In genomic region chr15:75669191-75669878, GRCh38 we compare ENCODE assay signal across 2 cellular contexts.
TF ChIP-seq lines count a peak whose summit lies in the region.

No MANE protein-coding gene starts in this region.

TF ChIP-seq in SK-N-SH, 30 proteins besides CTCF, POLR2A, EP300 and RAD21 (continued from another document):
- TF ChIP-seq, protein P1, sequence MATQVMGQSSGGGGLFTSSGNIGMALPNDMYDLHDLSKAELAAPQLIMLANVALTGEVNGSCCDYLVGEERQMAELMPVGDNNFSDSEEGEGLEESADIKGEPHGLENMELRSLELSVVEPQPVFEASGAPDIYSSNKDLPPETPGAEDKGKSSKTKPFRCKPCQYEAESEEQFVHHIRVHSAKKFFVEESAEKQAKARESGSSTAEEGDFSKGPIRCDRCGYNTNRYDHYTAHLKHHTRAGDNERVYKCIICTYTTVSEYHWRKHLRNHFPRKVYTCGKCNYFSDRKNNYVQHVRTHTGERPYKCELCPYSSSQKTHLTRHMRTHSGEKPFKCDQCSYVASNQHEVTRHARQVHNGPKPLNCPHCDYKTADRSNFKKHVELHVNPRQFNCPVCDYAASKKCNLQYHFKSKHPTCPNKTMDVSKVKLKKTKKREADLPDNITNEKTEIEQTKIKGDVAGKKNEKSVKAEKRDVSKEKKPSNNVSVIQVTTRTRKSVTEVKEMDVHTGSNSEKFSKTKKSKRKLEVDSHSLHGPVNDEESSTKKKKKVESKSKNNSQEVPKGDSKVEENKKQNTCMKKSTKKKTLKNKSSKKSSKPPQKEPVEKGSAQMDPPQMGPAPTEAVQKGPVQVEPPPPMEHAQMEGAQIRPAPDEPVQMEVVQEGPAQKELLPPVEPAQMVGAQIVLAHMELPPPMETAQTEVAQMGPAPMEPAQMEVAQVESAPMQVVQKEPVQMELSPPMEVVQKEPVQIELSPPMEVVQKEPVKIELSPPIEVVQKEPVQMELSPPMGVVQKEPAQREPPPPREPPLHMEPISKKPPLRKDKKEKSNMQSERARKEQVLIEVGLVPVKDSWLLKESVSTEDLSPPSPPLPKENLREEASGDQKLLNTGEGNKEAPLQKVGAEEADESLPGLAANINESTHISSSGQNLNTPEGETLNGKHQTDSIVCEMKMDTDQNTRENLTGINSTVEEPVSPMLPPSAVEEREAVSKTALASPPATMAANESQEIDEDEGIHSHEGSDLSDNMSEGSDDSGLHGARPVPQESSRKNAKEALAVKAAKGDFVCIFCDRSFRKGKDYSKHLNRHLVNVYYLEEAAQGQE (IDR thresholded peaks at IDR 0.05; ENCODE audit: low read depth, low read length) = no peak
- peak; percentile 79 for TF ChIP-seq TCF12 (IDR thresholded peaks at IDR 0.05)
- TF ChIP-seq, protein P2, sequence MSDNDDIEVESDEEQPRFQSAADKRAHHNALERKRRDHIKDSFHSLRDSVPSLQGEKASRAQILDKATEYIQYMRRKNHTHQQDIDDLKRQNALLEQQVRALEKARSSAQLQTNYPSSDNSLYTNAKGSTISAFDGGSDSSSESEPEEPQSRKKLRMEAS (IDR thresholded peaks at IDR 0.05; ENCODE audit: low read depth) = 0 out of 2 replicates have a peak, but pooled peaks have one; percentile 18
- TF ChIP-seq MEF2A (IDR thresholded peaks at IDR 0.05; ENCODE audit: borderline replicate concordance, low read depth) = no peak
- no peak for TF ChIP-seq FOSL2 (IDR thresholded peaks at IDR 0.05; ENCODE audit: borderline replicate concordance, low read depth)
- TF ChIP-seq ELF1 (IDR thresholded peaks at IDR 0.05) = no peak
TF ChIP-seq in SK-N-SH: peak in this region for 4.

TF ChIP-seq in SK-N-SH treated with all-trans-retinoic acid at 6 μM for 48 hours, 23 proteins besides CTCF, POLR2A, EP300 and RAD21 (continued from another document):
- TF ChIP-seq TSHZ2 (CRISPR knock-in tag; IDR thresholded peaks at IDR 0.05) = no peak
